ENCODE assay signal across 22 cellular contexts in genomic region chr3:15263926-15264325, GRCh38. TPM values are rescaled to one million over a fixed set of nuclear protein-coding genes. Genes with fewer than 3 reads are reported as not detected.
DNase-seq lines count a peak whose midpoint lies in the region; ATAC-seq and TF ChIP-seq lines count a peak whose summit lies in the region.
"Had no signal": no experiment of that assay in that cellular context is flagged by ENCODE, and none has a peak within 500 bp of the region (broad histone marks: within the 10 kb centered on the region; RNA-seq: fewer than 3 reads in every experiment).

No MANE protein-coding gene starts in this region.

- H3K27me3 Mint-ChIP-seq in CD4-positive, alpha-beta memory T cell = no peaks in the 10 kb centered on the region
- no peaks in the 10 kb centered on the region for H3K27me3 Mint-ChIP-seq in naive thymus-derived CD4-positive, alpha-beta T cell
- no peaks in the 10 kb centered on the region for H3K27me3 Mint-ChIP-seq in type B pancreatic cell

- H3K36me3 ChIP-seq in CD4-positive, alpha-beta memory T cell (ENCODE audit: insufficient read depth, low read length) = peaks cover 51% of the 10 kb centered on the region
- peaks cover 10 to 38% (median 28%) of the 10 kb centered on the region in 3 experiments for H3K36me3 ChIP-seq in naive thymus-derived CD4-positive, alpha-beta T cell (ENCODE audit: control insufficient read depth in 2 of 3, insufficient read depth in 3 of 3, low read length in 3 of 3)
- peaks cover 0 to 60% (median 54%) of the 10 kb centered on the region in 5 donors for H3K36me3 ChIP-seq in subcutaneous abdominal adipose tissue (ENCODE audit: control insufficient read depth in 5 of 5, insufficient read depth in 5 of 5, low read length in 5 of 5)

- no peak overlapping the region for H3K4me3 ChIP-seq in CD4-positive, alpha-beta memory T cell (ENCODE audit: low read length in 2 of 2)
- no peak overlapping the region for H3K4me3 ChIP-seq in naive thymus-derived CD4-positive, alpha-beta T cell (ENCODE audit: low read length)
- H3K4me3 ChIP-seq in subcutaneous abdominal adipose tissue (ENCODE audit: low read depth in 1 of 5, low read length in 5 of 5) = no peak overlapping the region
- H3K4me3 ChIP-seq: left ventricle myocardium inferior, spleen, stomach had no signal

- H3K27ac Mint-ChIP-seq in CD4-positive, alpha-beta memory T cell = peak overlapping the region; percentile 2 to 81 (median 51)
- H3K27ac Mint-ChIP-seq in naive thymus-derived CD4-positive, alpha-beta T cell = peak overlapping the region in 7 of 9 donors; percentile 57 to 88 (median 71)
- no peak overlapping the region for H3K27ac Mint-ChIP-seq in type B pancreatic cell

- H3K9ac ChIP-seq in subcutaneous abdominal adipose tissue (ENCODE audit: low read length in 5 of 5) = peak overlapping the region in 3 of 5 donors; percentile 13 to 39 (median 38)

- no peaks in the 10 kb centered on the region for H3K9me3 ChIP-seq in CD4-positive, alpha-beta memory T cell (ENCODE audit: control insufficient read depth in 1 of 2, low read length in 2 of 2)
- H3K9me3 ChIP-seq in naive thymus-derived CD4-positive, alpha-beta T cell (ENCODE audit: control insufficient read depth in 2 of 3, low read length in 3 of 3) = no peaks in the 10 kb centered on the region
- H3K9me3 ChIP-seq in subcutaneous abdominal adipose tissue (ENCODE audit: control insufficient read depth in 5 of 5, low read length in 5 of 5) = no peaks in the 10 kb centered on the region
- H3K9me3 ChIP-seq: left ventricle myocardium inferior, neutrophil, spleen, stomach had no signal

- peak overlapping the region in 2 of 8 donors; percentile 17 to 34 for H3K4me3 Mint-ChIP-seq in CD4-positive, alpha-beta memory T cell
- H3K4me3 Mint-ChIP-seq in naive thymus-derived CD4-positive, alpha-beta T cell = no peak overlapping the region
- no peak overlapping the region for H3K4me3 Mint-ChIP-seq in type B pancreatic cell

- CTCF ChIA-PET in CD4-positive, alpha-beta memory T cell (lab: Charles Lee; ENCODE audit: partially characterized antibody) = interaction anchor here (1.6 to 10.0 kb wide), 3 partner anchors 44 to 115 kb away, joined by 3 to 224 read pairs (median 203); partner anchors contain the start of gene SH3BP5
- CTCF ChIA-PET in naive thymus-derived CD4-positive, alpha-beta T cell (lab: Charles Lee) = interaction anchor here (1.5 to 7.0 kb wide), 3 partner anchors 59 to 67 kb away, joined by 4 to 139 read pairs (median 51); partner anchors contain the start of genes CAPN7 and SH3BP5

- H3K27me3 ChIP-seq in CD4-positive, alpha-beta memory T cell (ENCODE audit: insufficient read depth, low read length) = no peaks in the 10 kb centered on the region
- no peaks in the 10 kb centered on the region for H3K27me3 ChIP-seq in naive thymus-derived CD4-positive, alpha-beta T cell (ENCODE audit: control insufficient read depth in 2 of 2, insufficient read depth in 2 of 2, low read length in 2 of 2)
- H3K27me3 ChIP-seq in subcutaneous abdominal adipose tissue (ENCODE audit: control insufficient read depth in 5 of 5, insufficient read depth in 4 of 5, low read length in 5 of 5) = no peaks in the 10 kb centered on the region
- H3K27me3 ChIP-seq: neutrophil, spleen, stomach had no signal

- no peak for DNase-seq in CD4-positive, alpha-beta memory T cell
- no peak for DNase-seq in naive thymus-derived CD4-positive, alpha-beta T cell
- DNase-seq in type B pancreatic cell (ENCODE audit: extremely low spot score, unreplicated experiment) (no peak), middle frontal gyrus (ENCODE audit: extremely low spot score, low spot score) (no peak)
- DNase-seq: activated CD4-positive, alpha-beta T cell treated with anti-CD3 and anti-CD28 coated beads, Interleukin-2, amount 50 U/mL, for 1 hour; activated naive CD4-positive, alpha-beta T cell; anterior cingulate cortex; central memory CD4-positive, alpha-beta T cell; DMS79; KBM-7; left ventricle myocardium inferior; NCI-H2171 treated with DMSO at 0.1 percent for 48 hours; NCI-H526 treated with DMSO at 0.1 percent for 48 hours; spleen; stimulated activated CD4-positive, alpha-beta T cell treated with anti-CD3 and anti-CD28 coated beads, Interleukin-4, amount 100 ng/mL, for 1 hour; stomach; WERI-Rb-1 had no signal

- H3K4me1 ChIP-seq in CD4-positive, alpha-beta memory T cell (ENCODE audit: insufficient read depth, low read length) = peaks cover 46% of the 10 kb centered on the region
- H3K4me1 ChIP-seq in naive thymus-derived CD4-positive, alpha-beta T cell (ENCODE audit: control insufficient read depth in 2 of 2, insufficient read depth in 2 of 2, low read length in 2 of 2) = peaks cover 20 to 29% of the 10 kb centered on the region in 2 donors
- peaks cover 8 to 53% (median 47%) of the 10 kb centered on the region in 5 donors for H3K4me1 ChIP-seq in subcutaneous abdominal adipose tissue (ENCODE audit: control insufficient read depth in 5 of 5, insufficient read depth in 5 of 5, low read length in 5 of 5)

- no peaks in the 10 kb centered on the region for H3K9me3 Mint-ChIP-seq in CD4-positive, alpha-beta memory T cell
- no peaks in the 10 kb centered on the region for H3K9me3 Mint-ChIP-seq in naive thymus-derived CD4-positive, alpha-beta T cell
- H3K9me3 Mint-ChIP-seq in type B pancreatic cell = no peaks in the 10 kb centered on the region

- H3K27ac ChIP-seq in CD4-positive, alpha-beta memory T cell (ENCODE audit: low read depth, low read length) = no peak overlapping the region
- H3K27ac ChIP-seq in VCaP = peak overlapping the region; percentile 77
- H3K27ac ChIP-seq in naive thymus-derived CD4-positive, alpha-beta T cell (ENCODE audit: low read depth, low read length) = no peak overlapping the region
- H3K27ac ChIP-seq in subcutaneous abdominal adipose tissue (ENCODE audit: low read depth, low read length) = peak overlapping the region; percentile 84
- H3K27ac ChIP-seq: epithelial cell of prostate, left ventricle myocardium inferior, neutrophil, WERI-Rb-1 had no signal

- intact Hi-C loops in CD4-positive, alpha-beta memory T cell (cut with micrococcal nuclease) = no loop called here
- intact Hi-C loops in naive thymus-derived CD4-positive, alpha-beta T cell (cut with micrococcal nuclease) = no loop called here

- no peak for TF ChIP-seq CTCF in VCaP (conservative IDR thresholded peaks at IDR 0.05)
- no peak for TF ChIP-seq CTCF in type B pancreatic cell (conservative IDR thresholded peaks at IDR 0.05)

- peaks cover 20 to 81% (median 51%) of the 10 kb centered on the region in 4 donors for H3K4me1 Mint-ChIP-seq in CD4-positive, alpha-beta memory T cell
- H3K4me1 Mint-ChIP-seq in naive thymus-derived CD4-positive, alpha-beta T cell = peaks cover 20 to 64% (median 44%) of the 10 kb centered on the region in 7 donors
- no peaks in the 10 kb centered on the region for H3K4me1 Mint-ChIP-seq in type B pancreatic cell (ENCODE audit: unreplicated experiment)

- POLR2A ChIA-PET in CD4-positive, alpha-beta memory T cell (lab: Charles Lee; ENCODE audit: partially characterized antibody) = interaction anchor here (2.3 kb wide), 1 partner anchor 58 kb away, joined by 6 read pairs; the partner anchor contains the start of gene CAPN7
- POLR2A ChIA-PET in naive thymus-derived CD4-positive, alpha-beta T cell (lab: Charles Lee) = no interaction called here

- H3K36me3 Mint-ChIP-seq in CD4-positive, alpha-beta memory T cell = peaks cover 40 to 70% of the 10 kb centered on the region in 2 donors
- H3K36me3 Mint-ChIP-seq in naive thymus-derived CD4-positive, alpha-beta T cell = peaks cover 4 to 32% (median 9%) of the 10 kb centered on the region in 5 donors
- H3K36me3 Mint-ChIP-seq in type B pancreatic cell = peaks cover 18% of the 10 kb centered on the region

- ATAC-seq in naive thymus-derived CD4-positive, alpha-beta T cell = no peak
- no peak for ATAC-seq in HG03039 (IDR thresholded peaks at IDR 0.05; ENCODE audit: unreplicated experiment)

RNA-seq across cellular contexts. Expression of gene CAPN7, which starts 57.9 kb away (rescaled TPM):
- total RNA-seq in CD4-positive, alpha-beta memory T cell = 100 to 1,000 TPM in 1 of 2 experiments, 10 to 100 TPM in 1; 95.5 to 103 TPM
- polyA plus RNA-seq in CD4-positive, alpha-beta memory T cell = 10 to 100 TPM; 18.9 to 23.7 TPM
- total RNA-seq in naive thymus-derived CD4-positive, alpha-beta T cell = 100 to 1,000 TPM in 2 of 5 experiments, 10 to 100 TPM in 3; 34.4 to 104 (median 70.4) TPM
- 10 to 100 TPM; 23.4 to 33.9 TPM for polyA plus RNA-seq in naive thymus-derived CD4-positive, alpha-beta T cell
- 37.9 and 41.9 TPM in 2 replicates for total RNA-seq in type B pancreatic cell (ENCODE audit: low replicate concordance)

Comparison
In these comparisons a context has a peak if more than half of its experiments do, and no peak if none do; other contexts are left out.
1. H3K27ac ChIP-seq: peak in VCaP (single experiment) and subcutaneous abdominal adipose tissue (single experiment); none in CD4-positive, alpha-beta memory T cell (single experiment) and naive thymus-derived CD4-positive, alpha-beta T cell (single experiment).